Comparison of ENCODE assay signal across 39 cellular contexts in genomic region chr5:77197840-77198554, GRCh38. TPM values are rescaled to one million over a fixed set of nuclear protein-coding genes. Genes with fewer than 3 reads are reported as not detected.
"Had no signal": no experiment of that assay in that cellular context is flagged by ENCODE, and none has a peak within 500 bp of the region (broad histone marks: within the 10 kb centered on the region; RNA-seq: fewer than 3 reads in every experiment).

No MANE protein-coding gene starts in this region.

- DNase-seq: activated effector memory CD4-positive, alpha-beta T cell treated with anti-CD3 and anti-CD28 coated beads, Interleukin-2, amount 50 U/mL, for 16 hours; activated effector memory CD4-positive, alpha-beta T cell treated with Interleukin-2 at 50 U/mL for 16 hours; activated gamma-delta T cell; activated gamma-delta T cell treated with Interleukin-2 at 50 U/mL for 16 hours; activated naive CD4-positive, alpha-beta T cell; activated naive CD4-positive, alpha-beta T cell treated with anti-CD3 and anti-CD28 coated beads for 36 hours; activated naive CD4-positive, alpha-beta T cell treated with anti-CD3 and anti-CD28 coated beads, Interleukin-2, amount 10 ng/mL, durations not matched to agents 7 days and 5 days; activated naive CD4-positive, alpha-beta T cell treated with anti-CD3 and anti-CD28 coated beads, Interleukin-2, amount 50 U/mL, for 16 hours; activated naive CD4-positive, alpha-beta T cell treated with Interleukin-2 at 50 U/mL for 16 hours; activated naive CD8-positive, alpha-beta T cell treated with anti-CD3 and anti-CD28 coated beads for 36 hours; activated naive CD8-positive, alpha-beta T cell treated with anti-CD3 and anti-CD28 coated beads, Interleukin-2, amount 10 ng/mL, durations not matched to agents 7 days and 5 days; activated naive CD8-positive, alpha-beta T cell treated with anti-CD3 and anti-CD28 coated beads, Interleukin-2, amount 50 U/mL, for 24 hours; activated T-cell treated with anti-CD3 and anti-CD28 coated beads, Interleukin-2, amount 50 U/mL, for 1 hour; activated T-cell treated with anti-CD3 and anti-CD28 coated beads, Interleukin-2, amount 50 U/mL, for 24 hours; activated T-cell treated with anti-CD3 and anti-CD28 coated beads, Interleukin-2, amount 50 U/mL, for 4 hours; activated T-cell treated with anti-CD3 and anti-CD28 coated beads, Interleukin-2, amount 50 U/mL, for 48 hours; activated T-cell treated with anti-CD3 and anti-CD28 coated beads, Interleukin-2, amount 50 U/mL, for 72 hours; adrenal gland; amniotic stem cell; amygdala; anterior cingulate cortex; aorta; body of pancreas; brain microvascular endothelial cell; caudate nucleus; central memory CD4-positive, alpha-beta T cell; cerebellar nuclear complex had no signal

- FAIRE-seq: astrocyte had no signal

- H3K36me3 Mint-ChIP-seq: activated naive CD4-positive, alpha-beta T cell treated with anti-CD3 and anti-CD28 coated beads, Interleukin-2, amount 10 ng/mL, durations not matched to agents 7 days and 5 days had no signal

- ATAC-seq: activated naive CD4-positive, alpha-beta T cell treated with anti-CD3 and anti-CD28 coated beads, Interleukin-2, amount 50 U/mL, for 72 hours; activated naive CD8-positive, alpha-beta T cell treated with anti-CD3 and anti-CD28 coated beads, Interleukin-2, amount 50 U/mL, for 24 hours; activated T-cell treated with anti-CD3 and anti-CD28 coated beads, Interleukin-2, amount 50 U/mL, for 4 hours; activated T-cell treated with anti-CD3 and anti-CD28 coated beads, Interleukin-2, amount 50 U/mL, for 72 hours; activated T-helper 17 cell treated with anti-CD3 and anti-CD28 coated beads, Interleukin-2, amount 50 U/mL, for 72 hours; body of pancreas had no signal

- H3K36me3 ChIP-seq: adrenal gland, ascending aorta, brain microvascular endothelial cell, breast epithelium, cardiac muscle cell had no signal

- H3K4me1 ChIP-seq: adrenal gland, ascending aorta, body of pancreas, breast epithelium had no signal

- H3K4me3 ChIP-seq: adrenal gland, ascending aorta, body of pancreas, breast epithelium, cardiac muscle cell had no signal

- H3K9me3 Mint-ChIP-seq: central memory CD8-positive, alpha-beta T cell had no signal

- H3K27ac ChIP-seq: adrenal gland, ascending aorta, body of pancreas, brain microvascular endothelial cell, breast epithelium, cardiac muscle cell had no signal

- H3K27me3 ChIP-seq: adrenal gland, ascending aorta, body of pancreas, brain microvascular endothelial cell, breast epithelium, cardiac muscle cell had no signal

- H3K9me3 ChIP-seq: adrenal gland, body of pancreas had no signal

- H3K27ac Mint-ChIP-seq: activated naive CD4-positive, alpha-beta T cell treated with anti-CD3 and anti-CD28 coated beads for 36 hours; activated naive CD4-positive, alpha-beta T cell treated with anti-CD3 and anti-CD28 coated beads, Interleukin-2, amount 10 ng/mL, durations not matched to agents 7 days and 5 days; activated naive CD4-positive, alpha-beta T cell treated with anti-CD3 and anti-CD28 coated beads, Interleukin-2, amount 50 U/mL, for 24 hours; activated naive CD4-positive, alpha-beta T cell treated with anti-CD3 and anti-CD28 coated beads, Interleukin-2, amount 50 U/mL, for 72 hours; activated naive CD8-positive, alpha-beta T cell; activated naive CD8-positive, alpha-beta T cell treated with anti-CD3 and anti-CD28 coated beads for 36 hours; activated naive CD8-positive, alpha-beta T cell treated with anti-CD3 and anti-CD28 coated beads, Interleukin-2, amount 10 ng/mL, durations not matched to agents 7 days and 5 days; activated naive CD8-positive, alpha-beta T cell treated with anti-CD3 and anti-CD28 coated beads, Interleukin-2, amount 50 U/mL, for 24 hours; activated T-cell treated with anti-CD3 and anti-CD28 coated beads, Interleukin-2, amount 50 U/mL, for 24 hours; activated T-cell treated with anti-CD3 and anti-CD28 coated beads, Interleukin-2, amount 50 U/mL, for 72 hours; activated T-helper 1 cell treated with anti-CD3 and anti-CD28 coated beads, Interleukin-12 subunit alpha, Interleukin-12 subunit beta, Interleukin-2, Interleukin-4 antibody, amounts not matched to agents 30 ng/mL and 10 ng/mL and 1 ng/mL, durations not matched to agents 14 hours and 24 hours and 36 hours; activated T-helper 17 cell treated with anti-CD3 and anti-CD28 coated beads, Interleukin-2, amount 50 U/mL, for 72 hours; activated T-helper 2 cell treated with anti-CD3 and anti-CD28 coated beads, Interferon-gamma antibody, Interleukin-2, Interleukin-4, amounts not matched to agents 10 μg/mL and 5 μg/mL and 100 μg/mL, durations not matched to agents 14 hours and 24 hours and 36 hours; brain had no signal

- H3K4me3 Mint-ChIP-seq: activated naive CD4-positive, alpha-beta T cell treated with anti-CD3 and anti-CD28 coated beads for 36 hours; activated naive CD4-positive, alpha-beta T cell treated with anti-CD3 and anti-CD28 coated beads, Interleukin-2, amount 10 ng/mL, durations not matched to agents 7 days and 5 days; activated naive CD4-positive, alpha-beta T cell treated with anti-CD3 and anti-CD28 coated beads, Interleukin-2, amount 50 U/mL, for 24 hours; activated naive CD8-positive, alpha-beta T cell; activated naive CD8-positive, alpha-beta T cell treated with anti-CD3 and anti-CD28 coated beads for 36 hours; activated naive CD8-positive, alpha-beta T cell treated with anti-CD3 and anti-CD28 coated beads, Interleukin-2, amount 10 ng/mL, durations not matched to agents 7 days and 5 days; activated naive CD8-positive, alpha-beta T cell treated with anti-CD3 and anti-CD28 coated beads, Interleukin-2, amount 50 U/mL, for 24 hours; activated T-cell treated with anti-CD3 and anti-CD28 coated beads, Interleukin-2, amount 50 U/mL, for 24 hours; activated T-cell treated with anti-CD3 and anti-CD28 coated beads, Interleukin-2, amount 50 U/mL, for 4 hours; activated T-cell treated with anti-CD3 and anti-CD28 coated beads, Interleukin-2, amount 50 U/mL, for 72 hours; activated T-helper 1 cell treated with anti-CD3 and anti-CD28 coated beads, Interleukin-12 subunit alpha, Interleukin-12 subunit beta, Interleukin-2, Interleukin-4 antibody, amounts not matched to agents 30 ng/mL and 10 ng/mL and 1 ng/mL, durations not matched to agents 14 hours and 24 hours and 36 hours; activated T-helper 17 cell treated with anti-CD3 and anti-CD28 coated beads, Interleukin-2, amount 50 U/mL, for 72 hours; brain; central memory CD8-positive, alpha-beta T cell had no signal

- H3K4me1 Mint-ChIP-seq: activated naive CD8-positive, alpha-beta T cell treated with anti-CD3 and anti-CD28 coated beads, Interleukin-2, amount 50 U/mL, for 24 hours; activated T-helper 17 cell treated with anti-CD3 and anti-CD28 coated beads, Interleukin-2, amount 50 U/mL, for 72 hours; brain; central memory CD8-positive, alpha-beta T cell had no signal

RNA-seq across cellular contexts. Expression of gene PDE8B, which starts 12.5 kb away (rescaled TPM):
- total RNA-seq: activated T-cell treated with anti-CD3 and anti-CD28 coated beads, Interleukin-2, amount 50 U/mL, for 4 hours; activated T-helper 17 cell treated with anti-CD3 and anti-CD28 coated beads, Interleukin-2, amount 50 U/mL, for 72 hours had no signal
